In the genomic region with DNA sequence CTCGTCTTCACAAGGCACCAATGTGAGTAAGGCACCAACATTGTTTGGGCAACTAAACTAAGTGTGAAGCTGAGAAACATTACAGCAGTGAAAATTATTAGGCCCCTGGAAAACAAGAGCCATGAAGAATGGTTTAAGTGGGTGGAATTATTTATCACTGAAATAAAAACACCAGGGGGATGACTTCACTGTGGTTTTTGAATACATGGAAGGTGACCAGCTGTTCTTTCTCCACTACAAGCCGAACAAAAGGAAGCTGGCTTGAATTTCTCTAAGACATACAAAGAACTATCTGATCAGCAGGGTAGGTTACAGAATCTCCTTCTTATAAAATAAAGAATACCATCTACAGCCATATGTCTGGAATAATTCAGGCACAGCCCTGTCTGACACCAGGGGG, we compare ENCODE assay signal across 20 cellular contexts. TPM values are rescaled to one million over a fixed set of nuclear protein-coding genes. Genes with fewer than 3 reads are reported as not detected.
DNase-seq lines count a peak whose midpoint lies in the region; ATAC-seq and TF ChIP-seq lines count a peak whose summit lies in the region.
"Had no signal": no experiment of that assay in that cellular context is flagged by ENCODE, and none has a peak within 500 bp of the region (broad histone marks: within the 10 kb centered on the region; RNA-seq: fewer than 3 reads in every experiment).

No MANE protein-coding gene starts in this region.

- WGBS in thyroid gland, 2 donors = 80 to 84% methylated on average over 2 of the region's 2 CpGs

- TF ChIP-seq CTCF in left lung (IDR thresholded peaks at IDR 0.05) (no peak), thyroid gland (IDR thresholded peaks at IDR 0.05) (no peak)

- no peak overlapping the region for H3K27ac ChIP-seq in left lung
- H3K27ac ChIP-seq in stomach smooth muscle (ENCODE audit: low read length) = peak overlapping the region; percentile 46
- no peak overlapping the region for H3K27ac ChIP-seq in thyroid gland
- H3K27ac ChIP-seq: 22Rv1 had no signal

- H3K9me3 ChIP-seq in left lung (no peaks in the 10 kb centered on the region), stomach smooth muscle (ENCODE audit: control insufficient read depth in 2 of 2, low read length in 2 of 2) (no peaks in the 10 kb centered on the region), thyroid gland (no peaks in the 10 kb centered on the region)

- intact Hi-C loops in left lung (cut with DNase I) (loop anchor here in 1 of 2 donors (10.0 kb wide), 1 partner anchor 133 kb away; a partner anchor contains a TSS), thyroid gland (cut with DNase I) (no loop called here)

- no peak overlapping the region for H3K4me3 ChIP-seq in left lung
- H3K4me3 ChIP-seq in stomach smooth muscle (ENCODE audit: low read length in 2 of 2) = no peak overlapping the region
- no peak overlapping the region for H3K4me3 ChIP-seq in thyroid gland (replicated peaks in 1 of 3)

- H3K36me3 ChIP-seq in left lung = no peaks in the 10 kb centered on the region
- peaks cover 0 to 3% of the 10 kb centered on the region in 2 donors for H3K36me3 ChIP-seq in stomach smooth muscle (ENCODE audit: control insufficient read depth in 2 of 2, insufficient read depth in 2 of 2, low read length in 2 of 2)
- no peaks in the 10 kb centered on the region for H3K36me3 ChIP-seq in thyroid gland

- H3K4me1 ChIP-seq in left lung (no peaks in the 10 kb centered on the region), stomach smooth muscle (ENCODE audit: control insufficient read depth, insufficient read depth, low read length) (peaks cover 3% of the 10 kb centered on the region), thyroid gland (no peaks in the 10 kb centered on the region)

- peak; percentile 30 for DNase-seq in DMS 273 (lab: John Stamatoyannopoulos, UW; ENCODE audit: unreplicated experiment)
- DNase-seq in DMS 273 treated with DMSO at 0.1 percent for 48 hours (lab: John Stamatoyannopoulos, UW) = no peak
- peak; percentile 29 for DNase-seq in dermis blood vessel endothelial cell
- no peak for DNase-seq in left lung
- DNase-seq in thyroid gland = no peak
- DNase-seq in D341Med (ENCODE audit: low spot score) = no peak
- DNase-seq: activated CD8-positive, alpha-beta T cell treated with anti-CD3 and anti-CD28 coated beads for 36 hours; activated naive CD8-positive, alpha-beta T cell treated with anti-CD3 and anti-CD28 coated beads, Interleukin-2, amount 10 ng/mL, durations not matched to agents 7 days and 5 days; CD4-positive, alpha-beta T cell; glutamatergic neuron; immature natural killer cell; NCI-H2171; SW 1271; trophoblast cell had no signal

- no peak for TF ChIP-seq POLR2A in thyroid gland (IDR thresholded peaks at IDR 0.05)

- ATAC-seq in left lung = peak; percentile 37
- no peak for ATAC-seq in GM18858 (IDR thresholded peaks at IDR 0.05; ENCODE audit: unreplicated experiment)
- ATAC-seq: activated CD8-positive, alpha-beta T cell treated with anti-CD3 and anti-CD28 coated beads for 36 hours had no signal

- H3K27me3 ChIP-seq in left lung = no peaks in the 10 kb centered on the region
- H3K27me3 ChIP-seq in stomach smooth muscle (ENCODE audit: control insufficient read depth in 1 of 2, insufficient read depth in 2 of 2, low read length in 2 of 2) = no peaks in the 10 kb centered on the region
- H3K27me3 ChIP-seq in thyroid gland = no peaks in the 10 kb centered on the region

- no peak overlapping the region for H3K9ac ChIP-seq in stomach smooth muscle (ENCODE audit: low read length in 2 of 2)

RNA-seq across cellular contexts. Expression of a gene that starts 31.0 kb away (rescaled TPM):
- 0.17 and 0.33 TPM in 2 replicates for total RNA-seq in dermis blood vessel endothelial cell
- total RNA-seq in left lung = under 1 TPM; 0.17 to 0.21 TPM
- not detected for total RNA-seq in thyroid gland
- total RNA-seq: activated CD8-positive, alpha-beta T cell treated with anti-CD3 and anti-CD28 coated beads for 36 hours; activated naive CD8-positive, alpha-beta T cell treated with anti-CD3 and anti-CD28 coated beads, Interleukin-2, amount 10 ng/mL, durations not matched to agents 7 days and 5 days; CD4-positive, alpha-beta T cell; cerebellum; omental fat pad; RPMI7951 had no signal

Comparison
In these comparisons a context has a peak if more than half of its experiments do, and no peak if none do; other contexts are left out.
1. DNase-seq: peak in DMS 273 (single experiment) and dermis blood vessel endothelial cell (single experiment); none in DMS 273 treated with DMSO at 0.1 percent for 48 hours (single experiment), left lung (0 of 2), thyroid gland (0 of 2) and D341Med (single experiment).